28 cellular contexts compared by ENCODE assay signal in genomic region chr13:57595775-57596174, GRCh38. TPM values are rescaled to one million over a fixed set of nuclear protein-coding genes. Genes with fewer than 3 reads are reported as not detected.
"Had no signal": no experiment of that assay in that cellular context is flagged by ENCODE, and none has a peak within 500 bp of the region (broad histone marks: within the 10 kb centered on the region; RNA-seq: fewer than 3 reads in every experiment).

No MANE protein-coding gene starts in this region.

- H3K79me2 ChIP-seq: parathyroid adenoma had no signal

- ATAC-seq: natural killer cell; psoas muscle; right cardiac atrium; sciatic nerve; stimulated activated memory B cell treated with anti-CD40 and anti-IgM and Interleukin-4, amounts not matched to agents 10 μg/mL and 1 μg/mL and 100 μg/mL, for 72 hours; stimulated activated naive CD8-positive, alpha-beta T cell treated with anti-CD3 and anti-CD28 coated beads, Interleukin-15, amount 100 ng/mL, for 72 hours; stimulated activated naive CD8-positive, alpha-beta T cell treated with anti-CD3 and anti-CD28 coated beads, Interleukin-15, Interleukin-2, amounts not matched to agents 100 U/mL and 50 U/mL, for 24 hours had no signal

- H3K9me3 ChIP-seq: ovary, psoas muscle, suprapubic skin, testis, tibial artery, transverse colon, vagina had no signal

- H3K4me2 ChIP-seq: neural progenitor cell, smooth muscle cell had no signal

- H3K9ac ChIP-seq: neural progenitor cell, parathyroid adenoma had no signal

- H2AFZ ChIP-seq: neural progenitor cell, parathyroid adenoma had no signal

- H3K4me1 ChIP-seq: parathyroid adenoma, psoas muscle, spleen, suprapubic skin, testis, tibial artery, transverse colon, vagina had no signal

- FAIRE-seq: urothelium cell line had no signal

- H3K4me3 ChIP-seq: neural progenitor cell, ovary, psoas muscle, skin epidermis, smooth muscle cell, spleen, suprapubic skin, testis, tibial artery, transverse colon, vagina had no signal

- H3K36me3 ChIP-seq: neural progenitor cell, ovary, spleen, suprapubic skin, tibial artery, transverse colon, vagina had no signal

- H3K27me3 ChIP-seq: neural progenitor cell, spleen, suprapubic skin, testis, tibial artery, transverse colon, vagina had no signal

- H3K27ac ChIP-seq: neural progenitor cell, ovary, parathyroid adenoma, psoas muscle, skin epidermis, spleen, suprapubic skin, testis, tibial artery, transverse colon, vagina had no signal

- DNase-seq: natural killer cell; occipital lobe; ovary; posterior cingulate gyrus; psoas muscle; right cardiac atrium; spleen; stimulated activated CD4-positive, alpha-beta T cell treated with anti-CD3 and anti-CD28 coated beads, Interleukin-12 subunit alpha, Interleukin-12 subunit beta, amount 100 ng/mL, for 4 hours; stimulated activated CD4-positive, alpha-beta T cell treated with anti-CD3 and anti-CD28 coated beads, Interleukin-1b, Interleukin-23, amount 100 ng/mL, for 48 hours; stimulated activated CD4-positive, alpha-beta T cell treated with anti-CD3 and anti-CD28 coated beads, Interleukin-4, amount 100 ng/mL, for 1 hour; stimulated activated CD4-positive, alpha-beta T cell treated with anti-CD3 and anti-CD28 coated beads, Interleukin-4, amount 100 ng/mL, for 4 hours; stimulated activated CD8-positive, alpha-beta memory T cell treated with anti-CD3 and anti-CD28 coated beads, Interleukin-4, amount 100 ng/mL, for 48 hours; stimulated activated naive CD4-positive, alpha-beta T cell; stimulated activated naive CD8-positive, alpha-beta T cell treated with anti-CD3 and anti-CD28 coated beads, Interleukin-15, amount 100 ng/mL, for 72 hours; stimulated activated naive CD8-positive, alpha-beta T cell treated with anti-CD3 and anti-CD28 coated beads, Interleukin-15, Interleukin-2, amounts not matched to agents 100 U/mL and 50 U/mL, for 24 hours; substantia nigra; testis; tibial artery; transverse colon had no signal

RNA-seq across cellular contexts. Expression of gene PCDH17, which starts 35.8 kb away (rescaled TPM):
- total RNA-seq: natural killer cell had no signal
